Comparison of ENCODE assay signal across 8 cellular contexts in the genomic region with DNA sequence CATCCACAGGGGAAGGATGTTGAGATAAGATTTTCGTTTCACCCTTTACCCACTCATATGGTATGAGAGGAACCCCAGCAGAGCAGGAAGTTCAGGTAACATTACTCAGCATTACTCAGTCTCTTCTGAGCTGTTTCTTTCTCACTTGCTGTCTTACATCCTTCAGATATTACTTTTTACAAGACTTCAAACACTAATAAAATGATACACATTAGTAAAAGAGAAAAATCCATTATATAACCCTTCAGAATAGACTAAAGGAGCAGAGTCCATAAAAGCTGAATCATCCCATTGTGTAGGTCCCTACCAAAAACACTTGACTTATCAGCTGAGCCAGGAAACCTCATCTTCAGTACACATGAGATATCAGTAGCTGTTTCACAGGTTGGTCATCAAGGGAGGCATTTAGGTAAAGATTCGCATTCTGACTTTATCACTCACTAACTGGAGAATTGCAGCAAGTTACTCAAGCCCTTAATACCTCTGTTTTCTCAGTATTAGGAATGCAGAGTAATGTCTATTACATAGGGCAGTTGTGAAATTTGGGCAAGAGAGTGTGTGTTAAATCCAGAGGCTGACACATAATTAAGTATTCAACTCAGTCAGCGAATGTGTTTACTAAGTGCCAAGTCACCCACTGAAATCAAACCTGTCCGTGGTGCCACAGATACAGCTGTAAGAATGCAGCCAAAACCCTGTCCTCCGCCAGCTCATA. TPM values are rescaled to one million over a fixed set of nuclear protein-coding genes. Genes with fewer than 3 reads are reported as not detected.
DNase-seq lines count a peak whose midpoint lies in the region; ATAC-seq, FAIRE-seq and TF ChIP-seq lines count a peak whose summit lies in the region.

No MANE protein-coding gene starts in this region.

- no TSS peak for BruUV-seq in Calu3 (replicated peaks; lab: Mats Ljungman, UMichigan)

- TF ChIP-seq CTCF in Calu3 (IDR thresholded peaks at IDR 0.05; ENCODE audit: unreplicated experiment) (no peak), progenitor cell of endocrine pancreas (IDR thresholded peaks at IDR 0.05; ENCODE audit: unreplicated experiment) (no peak)

- peak; percentile 50 for ATAC-seq in GM21447 (IDR thresholded peaks at IDR 0.05; ENCODE audit: unreplicated experiment)
- peak; percentile 98 for ATAC-seq in esophagus mucosa

- CTCF ChIA-PET in Calu3 (lab: Charles Lee): interaction anchor here (0.7 to 2.1 kb wide), 5 partner anchors 11 to 966 kb away, joined by 3 to 9 read pairs (median 3); no protein-coding TSS in a partner anchor

- H3K4me3 Mint-ChIP-seq in Calu3 (ENCODE audit: low read depth, unreplicated experiment): no peak overlapping the region
- no peak overlapping the region for H3K4me3 Mint-ChIP-seq in progenitor cell of endocrine pancreas (ENCODE audit: low read depth)
- peak overlapping the region in 2 of 5 donors; percentile 0 to 26 for H3K4me3 Mint-ChIP-seq in immature natural killer cell

- intact Hi-C loops in Calu3 (cut with micrococcal nuclease; ENCODE audit: unreplicated experiment): no loop called here

- H3K9me3 Mint-ChIP-seq in Calu3 (ENCODE audit: low read depth, unreplicated experiment): no peaks in the 10 kb centered on the region
- no peaks in the 10 kb centered on the region for H3K9me3 Mint-ChIP-seq in progenitor cell of endocrine pancreas (ENCODE audit: low read depth)
- H3K9me3 Mint-ChIP-seq in immature natural killer cell: no peaks in the 10 kb centered on the region

- peak overlapping the region; percentile 69 for H3K27ac Mint-ChIP-seq in Calu3 (ENCODE audit: unreplicated experiment)
- no peak overlapping the region for H3K27ac Mint-ChIP-seq in progenitor cell of endocrine pancreas
- peak overlapping the region in 2 of 6 donors; percentile 34 to 70 for H3K27ac Mint-ChIP-seq in immature natural killer cell

- peaks cover 20% of the 10 kb centered on the region for H3K4me1 Mint-ChIP-seq in Calu3 (ENCODE audit: low read depth, unreplicated experiment)
- peaks cover 5% of the 10 kb centered on the region for H3K4me1 Mint-ChIP-seq in progenitor cell of endocrine pancreas (ENCODE audit: low read depth)
- H3K4me1 Mint-ChIP-seq in immature natural killer cell: peaks cover 11 to 16% of the 10 kb centered on the region in 2 donors

- FAIRE-seq in HTR-8/SVneo (lab: Jason Lieb, UNC): no peak

- no peak for DNase-seq in Calu3
- DNase-seq in NCI-H226: peak; percentile 91
- DNase-seq in progenitor cell of endocrine pancreas (ENCODE audit: low spot score, unreplicated experiment): no peak
- no peak for DNase-seq in occipital lobe (lab: John Stamatoyannopoulos, UW)
- DNase-seq in immature natural killer cell: no peak
- DNase-seq in HTR-8/SVneo (ENCODE audit: insufficient read length, low spot score): no peak

- no peaks in the 10 kb centered on the region for H3K36me3 Mint-ChIP-seq in Calu3 (ENCODE audit: insufficient read depth, unreplicated experiment)
- no peaks in the 10 kb centered on the region for H3K36me3 Mint-ChIP-seq in progenitor cell of endocrine pancreas (ENCODE audit: insufficient read depth)
- no peaks in the 10 kb centered on the region for H3K36me3 Mint-ChIP-seq in immature natural killer cell

- H3K27me3 Mint-ChIP-seq in Calu3 (ENCODE audit: unreplicated experiment): no peaks in the 10 kb centered on the region
- H3K27me3 Mint-ChIP-seq in progenitor cell of endocrine pancreas: peaks cover 3% of the 10 kb centered on the region
- H3K27me3 Mint-ChIP-seq in immature natural killer cell (ENCODE audit: low read depth in 3 of 3): peaks cover 0 to 5% (median 1%) of the 10 kb centered on the region in 3 donors

RNA-seq across cellular contexts. Expression of gene KLF6, which starts 44.7 kb away (rescaled TPM):
- total RNA-seq in Calu3 (2022): 140 and 161 TPM in 2 replicates
- total RNA-seq in esophagus mucosa: 98.5 TPM
- 95.5 and 109 TPM in 2 replicates for total RNA-seq in progenitor cell of endocrine pancreas
- total RNA-seq in occipital lobe: 91.9 TPM
- polyA plus RNA-seq in immature natural killer cell: 100 to 1,000 TPM; 343 to 423 (median 353) TPM
